ENCODE assay signal across 15 cellular contexts in the genomic region with DNA sequence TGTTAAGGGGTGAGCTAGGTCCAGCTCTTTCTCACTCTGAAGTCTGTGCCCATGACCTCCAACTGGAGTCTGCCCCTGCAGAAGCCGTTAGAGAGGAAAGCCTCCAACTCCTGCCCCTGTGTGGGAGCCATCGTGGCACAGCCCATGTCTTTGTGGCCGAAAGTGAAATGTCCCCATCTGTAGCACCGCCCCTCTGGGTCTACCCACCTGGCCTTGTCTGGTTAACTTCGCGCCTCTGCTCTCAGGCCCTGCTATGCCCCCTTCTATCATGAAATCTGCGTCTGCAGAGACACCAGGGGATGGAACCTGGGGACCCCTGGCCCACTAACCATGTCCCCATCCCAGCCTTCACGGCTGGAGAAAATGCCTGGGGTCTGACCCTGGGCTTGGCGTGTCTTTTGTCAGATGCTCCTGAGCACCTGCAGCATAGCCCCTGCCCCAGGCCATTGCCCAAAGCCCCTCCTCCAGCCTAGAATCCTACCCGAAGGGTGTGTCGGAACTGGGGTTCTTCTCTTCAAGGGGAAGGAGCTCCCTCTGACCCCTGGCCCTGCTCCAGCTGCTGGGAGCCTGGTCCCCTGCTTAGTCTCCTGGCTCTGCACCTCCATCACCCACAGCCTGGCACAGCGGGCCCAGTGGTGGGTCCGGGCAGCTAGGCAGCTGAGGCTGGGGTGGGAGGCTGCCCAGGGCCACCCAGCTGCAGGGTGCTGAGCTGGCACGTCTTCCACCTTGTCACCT.
"Had no signal": no experiment of that assay in that cellular context is flagged by ENCODE, and none has a peak within 500 bp of the region (broad histone marks: within the 10 kb centered on the region; RNA-seq: fewer than 3 reads in every experiment).

No MANE protein-coding gene starts in this region.

- H3K27me3 ChIP-seq: adrenal gland, gastroesophageal sphincter, right lobe of liver had no signal

- H3K36me3 ChIP-seq: WERI-Rb-1 had no signal

- H3K4me3 Mint-ChIP-seq: central memory CD8-positive, alpha-beta T cell; nephron progenitor cell; stimulated activated naive B cell treated with anti-CD40 and anti-IgM and Interleukin-4, amounts not matched to agents 10 μg/mL and 1 μg/mL and 100 μg/mL, for 72 hours; type B pancreatic cell had no signal

- ATAC-seq: gastroesophageal sphincter, left ventricle myocardium superior, psoas muscle, right lobe of liver had no signal

- H3K9me3 Mint-ChIP-seq: central memory CD8-positive, alpha-beta T cell; nephron progenitor cell; stimulated activated naive B cell treated with anti-CD40 and anti-IgM and Interleukin-4, amounts not matched to agents 10 μg/mL and 1 μg/mL and 100 μg/mL, for 72 hours; type B pancreatic cell had no signal

- H3K27ac Mint-ChIP-seq: nephron progenitor cell, type B pancreatic cell had no signal

- H3K27me3 Mint-ChIP-seq: central memory CD8-positive, alpha-beta T cell; stimulated activated naive B cell treated with anti-CD40 and anti-IgM and Interleukin-4, amounts not matched to agents 10 μg/mL and 1 μg/mL and 100 μg/mL, for 72 hours; type B pancreatic cell had no signal

- DNase-seq: activated CD4-positive, alpha-beta T cell treated with anti-CD3 and anti-CD28 coated beads for 4 hours; activated naive CD4-positive, alpha-beta T cell treated with anti-CD3 and anti-CD28 coated beads, Interleukin-2, amount 50 U/mL, for 16 hours; effector memory CD4-positive, alpha-beta T cell; islet precursor cell; left ventricle myocardium superior; mesenchymal stem cell; nephron progenitor cell; psoas muscle; right lobe of liver; stimulated activated naive B cell treated with anti-CD40 and anti-IgM and Interleukin-4, amounts not matched to agents 10 μg/mL and 1 μg/mL and 100 μg/mL, for 72 hours; WERI-Rb-1 had no signal

- H3K27ac ChIP-seq: adrenal gland, gastroesophageal sphincter, psoas muscle, right lobe of liver, WERI-Rb-1 had no signal

- H3K9me3 ChIP-seq: adrenal gland, gastroesophageal sphincter, psoas muscle, right lobe of liver had no signal

- H3K4me1 Mint-ChIP-seq: central memory CD8-positive, alpha-beta T cell had no signal

- H3K4me3 ChIP-seq: adrenal gland, gastroesophageal sphincter, psoas muscle, right lobe of liver had no signal
